22 cellular contexts compared by ENCODE assay signal in genomic region chr6:74182992-74183391, GRCh38.
DNase-seq lines count a peak whose midpoint lies in the region; ATAC-seq and TF ChIP-seq lines count a peak whose summit lies in the region.
"Had no signal": no experiment of that assay in that cellular context is flagged by ENCODE, and none has a peak within 500 bp of the region (broad histone marks: within the 10 kb centered on the region; RNA-seq: fewer than 3 reads in every experiment).

No MANE protein-coding gene starts in this region.

- ATAC-seq in sciatic nerve (peak; percentile 11), HG03045 (IDR thresholded peaks at IDR 0.05; ENCODE audit: unreplicated experiment) (no peak)
- ATAC-seq: activated CD4-positive, alpha-beta T cell treated with anti-CD3 and anti-CD28 coated beads for 36 hours; activated naive CD8-positive, alpha-beta T cell treated with anti-CD3 and anti-CD28 coated beads, Interleukin-2, amount 50 U/mL, for 24 hours; heart right ventricle; naive thymus-derived CD4-positive, alpha-beta T cell; T-helper 17 cell had no signal

- H3K9me3 ChIP-seq in fibroblast of lung (ENCODE audit: control insufficient read depth, insufficient read depth, low read depth, low read length) = no peaks in the 10 kb centered on the region
- H3K9me3 ChIP-seq: SK-N-SH, tibial artery had no signal

- no peak overlapping the region for H3K9ac ChIP-seq in fibroblast of lung (ENCODE audit: insufficient read depth, low read length)
- H3K9ac ChIP-seq: SK-N-SH had no signal

- no peak overlapping the region for H3K4me2 ChIP-seq in fibroblast of lung (ENCODE audit: extremely low read depth, insufficient read depth, low read length)
- H3K4me2 ChIP-seq: SK-N-SH had no signal

- H3K4me3 ChIP-seq in fibroblast of lung (replicated peaks in 1 of 4; ENCODE audit: control extremely low read depth in 1 of 4, insufficient read depth in 1 of 4, low read depth in 3 of 4, low read length in 4 of 4) = no peak overlapping the region
- H3K4me3 ChIP-seq: heart right ventricle, tibial artery had no signal

- no peaks in the 10 kb centered on the region for H3K4me1 ChIP-seq in fibroblast of lung (ENCODE audit: control insufficient read depth, extremely low read depth, insufficient read depth, low read length)
- H3K4me1 ChIP-seq: heart right ventricle, tibial artery had no signal

- H3K27me3 ChIP-seq in fibroblast of lung (ENCODE audit: control insufficient read depth, insufficient read depth, low read length) = no peaks in the 10 kb centered on the region
- H3K27me3 ChIP-seq: heart right ventricle, tibial artery had no signal

- no peak for TF ChIP-seq CTCF in fibroblast of lung (conservative IDR thresholded peaks at IDR 0.05 in 1 of 2, IDR thresholded peaks at IDR 0.05 in 1 of 2; ENCODE audit: low read depth in 1 of 2, low read length in 2 of 2)
- no peak for TF ChIP-seq CTCF in GM10266 (IDR thresholded peaks at IDR 0.05; ENCODE audit: control insufficient read depth, insufficient read depth, low read depth, missing control alignments)

- no peaks in the 10 kb centered on the region for H3K36me3 ChIP-seq in fibroblast of lung (ENCODE audit: control insufficient read depth, insufficient read depth, low read length)
- H3K36me3 ChIP-seq: heart right ventricle, tibial artery had no signal

- H3K79me2 ChIP-seq in fibroblast of lung (ENCODE audit: control insufficient read depth, insufficient read depth, low read length) = no peaks in the 10 kb centered on the region

- intact Hi-C loops in sciatic nerve (cut with DNase I) = no loop called here

- no peak overlapping the region for H2AFZ ChIP-seq in fibroblast of lung (ENCODE audit: low read length)

- no peak overlapping the region for H3K27ac ChIP-seq in fibroblast of lung (ENCODE audit: insufficient read depth, low read length)
- H3K27ac ChIP-seq: heart right ventricle, tibial artery had no signal

- no peaks in the 10 kb centered on the region for H4K20me1 ChIP-seq in fibroblast of lung (ENCODE audit: control insufficient read depth, extremely low read depth, insufficient read depth, low read length)

- DNase-seq in DMS53 treated with DMSO at 0.1 percent for 48 hours (lab: John Stamatoyannopoulos, UW; ENCODE audit: unreplicated experiment) = peak; percentile 96
- peak; percentile 76 for DNase-seq in NCI-H1092 (lab: John Stamatoyannopoulos, UW)
- DNase-seq in fibroblast of lung (ENCODE audit: low read depth in 2 of 2) = peak; percentile 0 to 11
- DNase-seq in sciatic nerve (ENCODE audit: low spot score) = no peak
- no peak for DNase-seq in GM10266 (ENCODE audit: extremely low spot score)
- no peak for DNase-seq in activated gamma-delta T cell (lab: John Stamatoyannopoulos, UW)
- DNase-seq: activated CD4-positive, alpha-beta T cell treated with anti-CD3 and anti-CD28 coated beads for 36 hours; activated effector memory CD4-positive, alpha-beta T cell treated with anti-CD3 and anti-CD28 coated beads, Interleukin-2, amount 50 U/mL, for 16 hours; activated naive CD8-positive, alpha-beta T cell treated with anti-CD3 and anti-CD28 coated beads, Interleukin-2, amount 50 U/mL, for 24 hours; CD4-positive, CD25-positive, alpha-beta regulatory T cell; cerebellar nuclear complex; heart right ventricle; left cardiac atrium; mesendoderm; naive thymus-derived CD4-positive, alpha-beta T cell; NCI-H526; SK-N-SH; stimulated activated CD4-positive, alpha-beta T cell treated with anti-CD3 and anti-CD28 coated beads, Interleukin-4, amount 100 ng/mL, for 24 hours; stimulated activated naive CD4-positive, alpha-beta T cell; T-helper 17 cell; tibial artery had no signal

Comparison
In these comparisons a context has a peak if more than half of its experiments do, and no peak if none do; other contexts are left out.
1. DNase-seq: peak in DMS53 treated with DMSO at 0.1 percent for 48 hours (single experiment), NCI-H1092 (single experiment) and fibroblast of lung (2 of 2); none in sciatic nerve (single experiment), GM10266 (single experiment) and activated gamma-delta T cell (single experiment).